8 cellular contexts compared by ENCODE assay signal in genomic region chr14:70317969-70318634, GRCh38. TPM values are rescaled to one million over a fixed set of nuclear protein-coding genes. Genes with fewer than 3 reads are reported as not detected.
DNase-seq lines count a peak whose midpoint lies in the region; ATAC-seq and TF ChIP-seq lines count a peak whose summit lies in the region.

No MANE protein-coding gene starts in this region.

- DNase-seq in AG09309 (ENCODE audit: low read depth) = peak; percentile 27
- peak; percentile 21 to 31 for DNase-seq in HAP-1 (ENCODE audit: low spot score in 2 of 2)
- DNase-seq in NT2/D1 (ENCODE audit: low read depth, low spot score) = peak; percentile 30
- peak; percentile 60 for DNase-seq in neuronal stem cell (ENCODE audit: low spot score)

- no peak overlapping the region for H4K8ac ChIP-seq in neuronal stem cell (ENCODE audit: low read depth, low read length)

- no CpG with 5 or more reads among the region's 2 CpGs for WGBS in neuronal stem cell (ENCODE audit: extremely low coverage in 2 of 2, insufficient read length in 2 of 2, insufficient replicate concordance in 1 of 2), 2 donors

- no peak overlapping the region for H2BK12ac ChIP-seq in neuronal stem cell (ENCODE audit: low read length)

- no peak overlapping the region for H2BK120ac ChIP-seq in neuronal stem cell (ENCODE audit: low read depth, low read length)

- no peak overlapping the region for H3K14ac ChIP-seq in neuronal stem cell (ENCODE audit: low read length)

- no peak overlapping the region for H2AK5ac ChIP-seq in neuronal stem cell (ENCODE audit: low read depth, low read length)

- no peak overlapping the region for H2AFZ ChIP-seq in neuronal stem cell (ENCODE audit: low read length)

- H3K9me3 ChIP-seq in HAP-1 = no peaks in the 10 kb centered on the region
- H3K9me3 ChIP-seq in NT2/D1 (ENCODE audit: insufficient read depth, low read length) = no peaks in the 10 kb centered on the region
- H3K9me3 ChIP-seq in neuronal stem cell (replicated peaks in 1 of 2; ENCODE audit: control insufficient read depth in 2 of 2, insufficient read depth in 1 of 2, low read depth in 1 of 2, low read length in 2 of 2) = no peaks in the 10 kb centered on the region

- no peak overlapping the region for H3K23ac ChIP-seq in neuronal stem cell (ENCODE audit: low read depth, low read length, poor library complexity)

- in situ Hi-C loops in HAP-1 (cut with MboI; ENCODE audit: low sequenced_read_pairs) = no loop called here

- no peaks in the 10 kb centered on the region for H3K79me1 ChIP-seq in neuronal stem cell (ENCODE audit: low read depth, low read length)

- H3K27me3 ChIP-seq in HAP-1 (ENCODE audit: low read depth) (no peaks in the 10 kb centered on the region), NT2/D1 (ENCODE audit: insufficient read depth, insufficient read length) (no peaks in the 10 kb centered on the region), neuronal stem cell (ENCODE audit: control insufficient read depth in 3 of 3, insufficient read depth in 3 of 3, low read depth in 1 of 3, low read length in 3 of 3) (peaks cover 0 to 11% (median 0%) of the 10 kb centered on the region in 3 experiments)

- no peak overlapping the region for H4K91ac ChIP-seq in neuronal stem cell (ENCODE audit: low read depth, low read length, poor library complexity)

- H3K4me1 ChIP-seq in HAP-1 (no peaks in the 10 kb centered on the region), NT2/D1 (ENCODE audit: insufficient read depth, insufficient read length) (no peaks in the 10 kb centered on the region), neuronal stem cell (ENCODE audit: control insufficient read depth in 2 of 2, insufficient read depth in 1 of 2, low read depth in 1 of 2, low read length in 2 of 2) (no peaks in the 10 kb centered on the region)

- H2BK15ac ChIP-seq in neuronal stem cell (ENCODE audit: low read length) = no peak overlapping the region

- no peak overlapping the region for H3K4me3 ChIP-seq in AG09309 (ENCODE audit: control insufficient read depth, low read depth, low read length)
- H3K4me3 ChIP-seq in HAP-1 = no peak overlapping the region
- no peak overlapping the region for H3K4me3 ChIP-seq in NT2/D1 (ENCODE audit: insufficient read length, low read depth)
- no peak overlapping the region for H3K4me3 ChIP-seq in neuronal stem cell (ENCODE audit: low read length in 2 of 2)

- H3K9ac ChIP-seq in NT2/D1 (ENCODE audit: insufficient read length, low read depth) (no peak overlapping the region), neuronal stem cell (ENCODE audit: low read depth, low read length, poor library complexity) (no peak overlapping the region)

- H3K27ac ChIP-seq in neuronal stem cell (replicated peaks; ENCODE audit: low read length) = no peak overlapping the region

- H3K18ac ChIP-seq in neuronal stem cell (ENCODE audit: low read length) = no peak overlapping the region

- no peak overlapping the region for H3K4me2 ChIP-seq in neuronal stem cell (ENCODE audit: insufficient read depth, low read length, poor library complexity, severe bottlenecking)

- H3K4ac ChIP-seq in neuronal stem cell (ENCODE audit: low read length) = no peak overlapping the region

- H3K36me3 ChIP-seq in HAP-1 (replicated peaks) = no peaks in the 10 kb centered on the region
- H3K36me3 ChIP-seq in NT2/D1 (ENCODE audit: insufficient read depth, insufficient read length, low read length) = no peaks in the 10 kb centered on the region
- H3K36me3 ChIP-seq in neuronal stem cell (replicated peaks in 1 of 2; ENCODE audit: control insufficient read depth in 2 of 2, insufficient read depth in 2 of 2, low read length in 2 of 2) = no peaks in the 10 kb centered on the region

- no peak overlapping the region for H2BK5ac ChIP-seq in neuronal stem cell (ENCODE audit: low read length)

- peak; percentile 57 for TF ChIP-seq CTCF in AG09309 (IDR thresholded peaks at IDR 0.05; ENCODE audit: control insufficient read depth, insufficient read depth, low read depth, low read length, missing control alignments)

- ATAC-seq in esophagus mucosa (peak; percentile 55), HG03565 (IDR thresholded peaks at IDR 0.05; ENCODE audit: unreplicated experiment) (no peak), GM18861 (IDR thresholded peaks at IDR 0.05; ENCODE audit: unreplicated experiment) (no peak), HG03378 (IDR thresholded peaks at IDR 0.05; ENCODE audit: unreplicated experiment) (no peak)

RNA-seq across cellular contexts. Expression of gene COX16, which starts 41.4 kb away (rescaled TPM):
- 46.0 TPM for total RNA-seq in esophagus mucosa
- polyA plus RNA-seq in neuronal stem cell (2013, experiment 1 of 2) = 103 TPM
- 103 TPM for polyA plus RNA-seq in neuronal stem cell (2013, experiment 2 of 2)
